8 cellular contexts compared by ENCODE assay signal in the genomic region with DNA sequence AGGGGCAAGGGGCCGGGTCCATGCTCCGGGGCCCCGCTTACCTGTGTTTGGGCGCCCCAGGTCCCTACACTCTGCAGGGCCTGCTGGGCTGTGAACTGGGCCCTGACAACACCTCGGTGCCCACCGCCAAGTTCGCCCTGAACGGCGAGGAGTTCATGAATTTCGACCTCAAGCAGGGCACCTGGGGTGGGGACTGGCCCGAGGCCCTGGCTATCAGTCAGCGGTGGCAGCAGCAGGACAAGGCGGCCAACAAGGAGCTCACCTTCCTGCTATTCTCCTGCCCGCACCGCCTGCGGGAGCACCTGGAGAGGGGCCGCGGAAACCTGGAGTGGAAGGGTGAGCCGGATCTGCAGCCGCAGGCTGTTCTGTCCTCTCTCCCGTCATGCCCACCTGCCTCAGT. TPM values are rescaled to one million over a fixed set of nuclear protein-coding genes. Genes with fewer than 3 reads are reported as not detected.
DNase-seq lines count a peak whose midpoint lies in the region; ATAC-seq and TF ChIP-seq lines count a peak whose summit lies in the region.
"Had no signal": no experiment of that assay in that cellular context is flagged by ENCODE, and none has a peak within 500 bp of the region (broad histone marks: within the 10 kb centered on the region; RNA-seq: fewer than 3 reads in every experiment).

No MANE protein-coding gene starts in this region.

- WGBS in liver, result 30% methylated on average over 21 of the region's 21 CpGs

- peak overlapping the region in 1 of 3 donors; percentile 35 for H3K27ac Mint-ChIP-seq in CD4-positive, CD25-positive, alpha-beta regulatory T cell

- TF ChIP-seq RAD21 in liver (IDR thresholded peaks at IDR 0.05), result no peak

- H3K9me3 Mint-ChIP-seq in CD4-positive, CD25-positive, alpha-beta regulatory T cell, result no peaks in the 10 kb centered on the region

- no peak for DNase-seq in CD4-positive, CD25-positive, alpha-beta regulatory T cell
- DNase-seq in Peyer's patch (peak in 1 of 3 donors; percentile 54), amygdala (lab: John Stamatoyannopoulos, UW) (no peak), T-helper 2 cell (no peak)
- DNase-seq: NCI-H1048; stimulated activated CD4-positive, alpha-beta T cell treated with anti-CD3 and anti-CD28 coated beads, Interleukin-4, amount 100 ng/mL, for 4 hours had no signal

- peak overlapping the region; percentile 19 for H3K27ac ChIP-seq in CD4-positive, CD25-positive, alpha-beta regulatory T cell (ENCODE audit: insufficient read depth, low read length, poor library complexity, severe bottlenecking)
- H3K27ac ChIP-seq in Peyer's patch, result peak overlapping the region; percentile 55 to 94 (median 88)
- peak overlapping the region; percentile 81 to 86 for H3K27ac ChIP-seq in liver (ENCODE audit: low read depth in 1 of 2, low read length in 2 of 2)

- TF ChIP-seq CTCF in Peyer's patch (IDR thresholded peaks at IDR 0.05) (no peak), liver (IDR thresholded peaks at IDR 0.05; ENCODE audit: low read depth, low read length, missing input control) (no peak)

- H3K27me3 Mint-ChIP-seq in CD4-positive, CD25-positive, alpha-beta regulatory T cell, result no peaks in the 10 kb centered on the region

- H3K4me3 ChIP-seq in CD4-positive, CD25-positive, alpha-beta regulatory T cell (ENCODE audit: low read depth, low read length), result no peak overlapping the region
- H3K4me3 ChIP-seq in Peyer's patch, result peak overlapping the region in 3 of 4 donors; percentile 51 to 90 (median 79)
- H3K4me3 ChIP-seq in liver (ENCODE audit: low read depth in 1 of 3, low read length in 3 of 3), result peak overlapping the region; percentile 47 to 97 (median 81)

- no peak for ATAC-seq in CD4-positive, CD25-positive, alpha-beta regulatory T cell (ENCODE audit: low read depth in 2 of 2)
- no peak for ATAC-seq in HG03442 (IDR thresholded peaks at IDR 0.05; ENCODE audit: unreplicated experiment)

- no peaks in the 10 kb centered on the region for H3K36me3 ChIP-seq in CD4-positive, CD25-positive, alpha-beta regulatory T cell (ENCODE audit: control insufficient read depth, insufficient read depth, low read length)
- H3K36me3 ChIP-seq in Peyer's patch (no peaks in the 10 kb centered on the region), liver (ENCODE audit: control insufficient read depth in 4 of 4, insufficient read depth in 3 of 4, low read depth in 1 of 4, low read length in 3 of 4) (peaks cover 0 to 1% (median 0%) of the 10 kb centered on the region in 4 donors)

- peak overlapping the region; percentile 85 to 91 (median 88) for H3K4me3 Mint-ChIP-seq in CD4-positive, CD25-positive, alpha-beta regulatory T cell

- peaks cover 4 to 36% (median 16%) of the 10 kb centered on the region in 4 donors for H3K4me1 Mint-ChIP-seq in CD4-positive, CD25-positive, alpha-beta regulatory T cell

- peaks cover 32% of the 10 kb centered on the region for H3K4me1 ChIP-seq in CD4-positive, CD25-positive, alpha-beta regulatory T cell (ENCODE audit: control insufficient read depth, insufficient read depth, low read length, poor library complexity, severe bottlenecking)
- H3K4me1 ChIP-seq in Peyer's patch (peaks cover 0 to 42% (median 8%) of the 10 kb centered on the region in 4 donors), liver (ENCODE audit: control insufficient read depth in 4 of 4, insufficient read depth in 4 of 4, low read length in 3 of 4) (peaks cover 2 to 38% (median 20%) of the 10 kb centered on the region in 4 donors)

- TF ChIP-seq POLR2A in Peyer's patch (IDR thresholded peaks at IDR 0.05), result no peak

- H3K9ac ChIP-seq in liver (ENCODE audit: low read depth in 1 of 2, low read length in 2 of 2), result peak overlapping the region; percentile 16 to 83

- H3K27me3 ChIP-seq in CD4-positive, CD25-positive, alpha-beta regulatory T cell (ENCODE audit: control insufficient read depth, insufficient read depth, low read length), result no peaks in the 10 kb centered on the region
- H3K27me3 ChIP-seq in Peyer's patch (no peaks in the 10 kb centered on the region), liver (ENCODE audit: control insufficient read depth in 4 of 4, insufficient read depth in 4 of 4, low read length in 3 of 4) (no peaks in the 10 kb centered on the region)

- H3K36me3 Mint-ChIP-seq in CD4-positive, CD25-positive, alpha-beta regulatory T cell, result peaks cover 5% of the 10 kb centered on the region

- H3K9me3 ChIP-seq in CD4-positive, CD25-positive, alpha-beta regulatory T cell (ENCODE audit: control insufficient read depth in 2 of 2, low read length in 2 of 2), result no peaks in the 10 kb centered on the region
- H3K9me3 ChIP-seq in Peyer's patch, result no peaks in the 10 kb centered on the region
- no peaks in the 10 kb centered on the region for H3K9me3 ChIP-seq in liver (ENCODE audit: control insufficient read depth in 4 of 4, low read length in 3 of 4)

TF ChIP-seq in liver, 16 proteins besides CTCF, POLR2A, EP300 and RAD21:
- TF ChIP-seq HNF4A (conservative IDR thresholded peaks at IDR 0.05), result no peak
- no peak for TF ChIP-seq YY1 (IDR thresholded peaks at IDR 0.05)
- TF ChIP-seq, protein P1, sequence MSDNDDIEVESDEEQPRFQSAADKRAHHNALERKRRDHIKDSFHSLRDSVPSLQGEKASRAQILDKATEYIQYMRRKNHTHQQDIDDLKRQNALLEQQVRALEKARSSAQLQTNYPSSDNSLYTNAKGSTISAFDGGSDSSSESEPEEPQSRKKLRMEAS (IDR thresholded peaks at IDR 0.05), result no peak
- TF ChIP-seq, protein P2, sequence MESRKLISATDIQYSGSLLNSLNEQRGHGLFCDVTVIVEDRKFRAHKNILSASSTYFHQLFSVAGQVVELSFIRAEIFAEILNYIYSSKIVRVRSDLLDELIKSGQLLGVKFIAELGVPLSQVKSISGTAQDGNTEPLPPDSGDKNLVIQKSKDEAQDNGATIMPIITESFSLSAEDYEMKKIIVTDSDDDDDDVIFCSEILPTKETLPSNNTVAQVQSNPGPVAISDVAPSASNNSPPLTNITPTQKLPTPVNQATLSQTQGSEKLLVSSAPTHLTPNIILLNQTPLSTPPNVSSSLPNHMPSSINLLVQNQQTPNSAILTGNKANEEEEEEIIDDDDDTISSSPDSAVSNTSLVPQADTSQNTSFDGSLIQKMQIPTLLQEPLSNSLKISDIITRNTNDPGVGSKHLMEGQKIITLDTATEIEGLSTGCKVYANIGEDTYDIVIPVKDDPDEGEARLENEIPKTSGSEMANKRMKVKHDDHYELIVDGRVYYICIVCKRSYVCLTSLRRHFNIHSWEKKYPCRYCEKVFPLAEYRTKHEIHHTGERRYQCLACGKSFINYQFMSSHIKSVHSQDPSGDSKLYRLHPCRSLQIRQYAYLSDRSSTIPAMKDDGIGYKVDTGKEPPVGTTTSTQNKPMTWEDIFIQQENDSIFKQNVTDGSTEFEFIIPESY (IDR thresholded peaks at IDR 0.05), result no peak
- no peak for TF ChIP-seq HNF4G (IDR thresholded peaks at IDR 0.05)
- TF ChIP-seq JUND (IDR thresholded peaks at IDR 0.05), result no peak
- TF ChIP-seq NR2F2 (IDR thresholded peaks at IDR 0.05), result no peak
- no peak for TF ChIP-seq SP1 (IDR thresholded peaks at IDR 0.05)
- no peak for TF ChIP-seq FOXA1 (IDR thresholded peaks at IDR 0.05)
- no peak for TF ChIP-seq RXRA (IDR thresholded peaks at IDR 0.05)
- TF ChIP-seq, protein P3, sequence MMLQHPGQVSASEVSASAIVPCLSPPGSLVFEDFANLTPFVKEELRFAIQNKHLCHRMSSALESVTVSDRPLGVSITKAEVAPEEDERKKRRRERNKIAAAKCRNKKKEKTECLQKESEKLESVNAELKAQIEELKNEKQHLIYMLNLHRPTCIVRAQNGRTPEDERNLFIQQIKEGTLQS (IDR thresholded peaks at IDR 0.05), result no peak
- TF ChIP-seq FOXA2 (IDR thresholded peaks at IDR 0.05), result no peak
- no peak for TF ChIP-seq EGR1 (IDR thresholded peaks at IDR 0.05; ENCODE audit: low read depth in 2 of 2)

RNA-seq across cellular contexts. Expression of a gene that starts 1.7 kb away (rescaled TPM):
- 23.3 TPM for total RNA-seq in CD4-positive, CD25-positive, alpha-beta regulatory T cell
- 10 to 100 TPM; 43.0 to 63.0 (median 49.8) TPM for polyA plus RNA-seq in CD4-positive, CD25-positive, alpha-beta regulatory T cell
- total RNA-seq in Peyer's patch, result 100 to 1,000 TPM; 239 to 985 (median 837) TPM
- total RNA-seq in liver, result 100 to 1,000 TPM; 123 to 146 TPM
- polyA plus RNA-seq in liver, result 100 to 1,000 TPM; 237 TPM

RNA-seq across cellular contexts. Expression of a gene that starts 13.7 kb away (rescaled TPM):
- total RNA-seq in CD4-positive, CD25-positive, alpha-beta regulatory T cell, result 3.6 TPM
- polyA plus RNA-seq in CD4-positive, CD25-positive, alpha-beta regulatory T cell, result 1 to 10 TPM; 1.5 to 5.5 (median 2.5) TPM
- total RNA-seq in Peyer's patch (100 to 1,000 TPM in 3 of 4 donors, 10 to 100 TPM in 1; 78.6 to 199 (median 151) TPM), liver (1 to 10 TPM; 4.9 to 9.8 TPM)
- polyA plus RNA-seq in liver, result 1 to 10 TPM; 5.8 to 8.2 TPM

RNA-seq across cellular contexts. Expression of a gene that starts 17.9 kb away (rescaled TPM):
- 2,000 TPM for total RNA-seq in CD4-positive, CD25-positive, alpha-beta regulatory T cell
- 1,000 to 10,000 TPM; 1,810 to 2,513 (median 2,330) TPM for polyA plus RNA-seq in CD4-positive, CD25-positive, alpha-beta regulatory T cell
- total RNA-seq in Peyer's patch (1,000 to 10,000 TPM; 1,400 to 3,556 (median 1,785) TPM), liver (1,000 to 10,000 TPM in 1 of 2 donors, 100 to 1,000 TPM in 1; 985 to 1,212 TPM)
- 1,000 to 10,000 TPM in 1 of 2 donors, 100 to 1,000 TPM in 1; 514 to 1,329 TPM for polyA plus RNA-seq in liver

RNA-seq across cellular contexts. Expression of a gene that starts 26.7 kb away (rescaled TPM):
- total RNA-seq in CD4-positive, CD25-positive, alpha-beta regulatory T cell, result 3,622 TPM
- polyA plus RNA-seq in CD4-positive, CD25-positive, alpha-beta regulatory T cell, result 1,000 to 10,000 TPM; 1,768 to 2,996 (median 2,546) TPM
- total RNA-seq in Peyer's patch (1,000 to 10,000 TPM; 1,523 to 3,539 (median 1,798) TPM), liver (1,000 to 10,000 TPM in 1 of 2 donors, 100 to 1,000 TPM in 1; 444 to 1,553 TPM)
- polyA plus RNA-seq in liver, result 1,000 to 10,000 TPM in 1 of 2 donors, 100 to 1,000 TPM in 1; 472 to 1,021 TPM

RNA-seq across cellular contexts. Expression of a gene that starts 40.1 kb away (rescaled TPM):
- 250 TPM for total RNA-seq in CD4-positive, CD25-positive, alpha-beta regulatory T cell
- 100 to 1,000 TPM; 103 to 154 (median 112) TPM for polyA plus RNA-seq in CD4-positive, CD25-positive, alpha-beta regulatory T cell
- total RNA-seq in Peyer's patch (10 to 100 TPM in 1 of 4 donors, 1 to 10 TPM in 3; 2.8 to 22.3 (median 5.0) TPM), liver (1 to 10 TPM in 1 of 2 donors, under 1 TPM in 1; 0.65 to 1.8 TPM)
- polyA plus RNA-seq in liver, result 1 to 10 TPM; 2.5 to 4.3 TPM

Comparison
In these comparisons a context has a peak if more than half of its experiments do, and no peak if none do; other contexts are left out.
1. H3K27ac ChIP-seq: peak in every context shown above with its lines; median percentile 88 in Peyer's patch; 84 in liver; 19 in CD4-positive, CD25-positive, alpha-beta regulatory T cell.
2. RNA of a gene that starts 13.7 kb away (total RNA-seq): 78.6 to 199 TPM in Peyer's patch; 4.9 to 9.8 TPM in liver and 3.6 TPM in CD4-positive, CD25-positive, alpha-beta regulatory T cell (single experiment); every median in the first group is over 4 times any median in the second.